ENCODE assay signal across 8 cellular contexts in the genomic region with DNA sequence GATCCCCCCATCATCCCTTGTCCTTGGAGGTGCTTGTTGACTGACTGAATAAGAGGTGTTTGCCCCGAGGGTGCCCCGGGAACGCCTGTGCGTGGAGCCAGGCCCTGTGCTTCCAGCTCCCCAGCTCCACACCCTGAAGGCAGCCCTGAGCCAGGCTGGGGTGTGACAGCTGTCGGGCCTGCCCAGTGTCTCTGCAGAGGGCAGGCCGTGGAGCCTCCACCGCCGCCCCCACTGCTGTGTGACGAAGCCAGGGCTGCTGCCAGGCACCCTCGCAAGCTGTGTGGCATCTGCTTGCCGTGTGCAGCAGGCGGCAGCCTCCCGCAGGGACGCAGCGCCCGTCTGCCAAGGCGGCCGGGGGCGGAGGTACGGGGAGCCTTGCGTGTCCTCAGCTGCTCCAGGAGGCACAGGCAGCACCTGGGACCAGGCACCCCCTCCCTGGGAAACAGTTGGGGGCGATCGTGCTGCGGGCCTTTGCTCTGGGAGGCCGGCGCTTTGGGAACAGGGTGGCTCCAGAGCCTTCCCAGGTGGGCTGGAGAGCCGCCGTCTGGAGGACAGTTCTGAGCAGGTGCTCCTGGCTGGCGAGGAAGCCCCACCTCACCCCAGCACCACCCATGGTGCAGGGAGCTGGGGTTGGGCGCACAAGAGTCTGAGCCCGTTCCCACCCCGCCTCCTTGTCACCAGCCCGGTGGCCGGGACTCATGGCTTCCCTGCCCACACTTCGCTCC. TPM values are rescaled to one million over a fixed set of nuclear protein-coding genes. Genes with fewer than 3 reads are reported as not detected.
DNase-seq lines count a peak whose midpoint lies in the region; ATAC-seq and TF ChIP-seq lines count a peak whose summit lies in the region.

No MANE protein-coding gene starts in this region.

- TF ChIP-seq CTCF in RWPE1 (conservative IDR thresholded peaks at IDR 0.05; ENCODE audit: low read depth) (no peak), endothelial cell (IDR thresholded peaks at IDR 0.05; ENCODE audit: unreplicated experiment) (no peak), osteoblast (IDR thresholded peaks at IDR 0.05; ENCODE audit: extremely low read depth, low read depth, low read length) (no peak)

- H3K4me3 Mint-ChIP-seq in endothelial cell (ENCODE audit: unreplicated experiment), result no peak overlapping the region

- H3K27ac ChIP-seq in RWPE1 (peak overlapping the region; percentile 88), skeletal muscle tissue (ENCODE audit: low read depth, low read length) (peak overlapping the region; percentile 86), osteoblast (ENCODE audit: low read depth, low read length) (no peak overlapping the region)

- H3K9me3 ChIP-seq in skeletal muscle tissue (ENCODE audit: control insufficient read depth in 3 of 3, low read length in 3 of 3) (no peaks in the 10 kb centered on the region), osteoblast (ENCODE audit: low read depth, low read length) (no peaks in the 10 kb centered on the region)

- H3K36me3 ChIP-seq in skeletal muscle tissue (ENCODE audit: control insufficient read depth in 3 of 3, insufficient read depth in 3 of 3, low read length in 3 of 3) (no peaks in the 10 kb centered on the region), osteoblast (ENCODE audit: insufficient read depth, low read length) (peaks cover 3% of the 10 kb centered on the region)

- H3K36me3 Mint-ChIP-seq in endothelial cell (ENCODE audit: low read depth, unreplicated experiment), result peaks cover 3% of the 10 kb centered on the region

- H3K4me1 ChIP-seq in skeletal muscle tissue (ENCODE audit: control insufficient read depth in 3 of 3, insufficient read depth in 3 of 3, low read length in 3 of 3) (peaks cover 23 to 56% (median 51%) of the 10 kb centered on the region in 3 donors), osteoblast (ENCODE audit: insufficient read depth, low read length) (no peaks in the 10 kb centered on the region)

- DNase-seq in NCI-H1092 (lab: John Stamatoyannopoulos, UW) (peak; percentile 81), RWPE1 (ENCODE audit: low spot score) (peak; percentile 37), left cardiac atrium (peak; percentile 77), endothelial cell (ENCODE audit: low spot score) (no peak), osteoblast (ENCODE audit: insufficient read length, low spot score, missing footprints) (no peak)
- DNase-seq in stimulated activated CD4-positive, alpha-beta T cell treated with anti-CD3 and anti-CD28 coated beads, Interleukin-4, amount 100 ng/mL, for 4 hours, result no peak

- intact Hi-C loops in left cardiac atrium (cut with DNase I), result no loop called here

- H2AFZ ChIP-seq in osteoblast (ENCODE audit: low read length), result no peak overlapping the region

- no peaks in the 10 kb centered on the region for H3K27me3 Mint-ChIP-seq in endothelial cell (ENCODE audit: unreplicated experiment)

- no peak overlapping the region for H3K4me2 ChIP-seq in osteoblast (ENCODE audit: insufficient read depth, low read length)

- H3K4me3 ChIP-seq in skeletal muscle tissue (ENCODE audit: low read length in 3 of 3) (peak overlapping the region in 2 of 3 donors; percentile 6 to 57), osteoblast (ENCODE audit: insufficient read depth, low read length) (no peak overlapping the region)

- H3K9me3 Mint-ChIP-seq in endothelial cell (ENCODE audit: unreplicated experiment), result no peaks in the 10 kb centered on the region

- H3K27ac Mint-ChIP-seq in endothelial cell (ENCODE audit: unreplicated experiment), result no peak overlapping the region

- peaks cover 85% of the 10 kb centered on the region for H3K79me2 ChIP-seq in osteoblast (ENCODE audit: insufficient read depth, low read length)

- H3K27me3 ChIP-seq in skeletal muscle tissue (ENCODE audit: control insufficient read depth in 3 of 3, insufficient read depth in 3 of 3, low read length in 3 of 3), result no peaks in the 10 kb centered on the region
- no peaks in the 10 kb centered on the region for H3K27me3 ChIP-seq in osteoblast (ENCODE audit: insufficient read depth, low read length)

- H3K4me1 Mint-ChIP-seq in endothelial cell (ENCODE audit: unreplicated experiment), result no peaks in the 10 kb centered on the region

- POLR2A ChIA-PET in RWPE1 (lab: Yijun Ruan, JAX; ENCODE audit: low non-redundant PET), result no interaction called here

- H3K9ac ChIP-seq in skeletal muscle tissue (ENCODE audit: low read depth in 1 of 3, low read length in 3 of 3), result peak overlapping the region; percentile 30 to 74 (median 52)

- peak; percentile 75 to 82 for ATAC-seq in left cardiac atrium
- ATAC-seq in HG03097 (IDR thresholded peaks at IDR 0.05; ENCODE audit: low FRiP score, unreplicated experiment), result no peak

- CTCF ChIA-PET in RWPE1 (lab: Yijun Ruan, JAX), result interaction anchor here (0.6 to 0.7 kb wide), 4 partner anchors 10 to 181 kb away, joined by 3 to 4 read pairs (median 3); no protein-coding TSS in a partner anchor

- H4K20me1 ChIP-seq in osteoblast (ENCODE audit: insufficient read depth, low read length), result peaks cover 86% of the 10 kb centered on the region

RNA-seq across cellular contexts. Expression of a gene that starts 26.6 kb away (rescaled TPM):
- total RNA-seq in left cardiac atrium (10 to 100 TPM; 54.6 to 60.6 TPM), skeletal muscle tissue (27.7 TPM), endothelial cell (ENCODE audit: unreplicated experiment) (23.9 TPM), osteoblast (49.6 and 55.7 TPM in 2 replicates)

RNA-seq across cellular contexts. Expression of a gene that starts 49.1 kb away (rescaled TPM):
- total RNA-seq in left cardiac atrium (1 to 10 TPM; 1.2 to 2.4 TPM), skeletal muscle tissue (4.7 TPM), endothelial cell (ENCODE audit: unreplicated experiment) (9.1 TPM), osteoblast (1.2 and 1.8 TPM in 2 replicates)

Comparison
In these comparisons a context has a peak if more than half of its experiments do, and no peak if none do; other contexts are left out.
1. DNase-seq: peak in NCI-H1092 (single experiment), RWPE1 (single experiment) and left cardiac atrium (single experiment); none in stimulated activated CD4-positive, alpha-beta T cell treated with anti-CD3 and anti-CD28 coated beads, Interleukin-4, amount 100 ng/mL, for 4 hours (0 of 2), endothelial cell (single experiment) and osteoblast (single experiment).